In genomic region chr15:24857094-24857437, GRCh38 we compare ENCODE assay signal across 26 cellular contexts.
DNase-seq lines count a peak whose midpoint lies in the region; ATAC-seq, FAIRE-seq and TF ChIP-seq lines count a peak whose summit lies in the region.
"Had no signal": no experiment of that assay in that cellular context is flagged by ENCODE, and none has a peak within 500 bp of the region (broad histone marks: within the 10 kb centered on the region; RNA-seq: fewer than 3 reads in every experiment).

No MANE protein-coding gene starts in this region.

- CTCF ChIA-PET in HepG2 (lab: Yijun Ruan, JAX; ENCODE audit: low intra/inter-chr PET ratio, low total read pairs) = no interaction called here

- H2AFZ ChIP-seq in HepG2 (ENCODE audit: low read length) = no peak overlapping the region

- TF ChIP-seq EP300 in HepG2 (IDR thresholded peaks at IDR 0.05; ENCODE audit: low read depth in 2 of 2, low read length in 2 of 2) (no peak), HepG2 (CRISPR knock-in tag; IDR thresholded peaks at IDR 0.05; ENCODE audit: borderline replicate concordance) (no peak)

- H3K27ac Mint-ChIP-seq in glutamatergic neuron (ENCODE audit: unreplicated experiment) (peak overlapping the region; percentile 98), nephron (peak overlapping the region in 2 of 3 experiments; percentile 21 to 53)
- H3K27ac Mint-ChIP-seq: activated CD4-positive, alpha-beta memory T cell treated with anti-CD3 and anti-CD28 coated beads, Interleukin-2, amount 10 ng/mL, durations not matched to agents 7 days and 5 days; CD14-positive monocyte; stimulated activated naive CD8-positive, alpha-beta T cell treated with anti-CD3 and anti-CD28 coated beads, Interleukin-15, amount 100 ng/mL, for 72 hours; T-helper 17 cell had no signal

- no peak for FAIRE-seq in HepG2 (lab: Jason Lieb, UNC)
- FAIRE-seq: colon, frontal cortex, urothelium cell line had no signal

- in situ Hi-C loops in HepG2 (cut with HindIII; ENCODE audit: extremely low pct_ligation_motif_present, low pct_unique_long_range_greater_than_20kb) = no loop called here

- H3K9me3 Mint-ChIP-seq in glutamatergic neuron (ENCODE audit: unreplicated experiment) = peaks cover 5% of the 10 kb centered on the region
- H3K9me3 Mint-ChIP-seq in nephron = peaks cover 8% of the 10 kb centered on the region

- no peak overlapping the region for H3K27ac ChIP-seq in HepG2 (ENCODE audit: extremely low read length, insufficient read depth, low read length)
- no peak overlapping the region for H3K27ac ChIP-seq in right lobe of liver
- H3K27ac ChIP-seq: epithelial cell of prostate, ovary had no signal

- H3K9ac ChIP-seq in HepG2 (ENCODE audit: insufficient read depth, low read depth, low read length) = no peak overlapping the region

- TF ChIP-seq POLR2A in HepG2 (IDR thresholded peaks at IDR 0.05; ENCODE audit: insufficient read depth in 1 of 2, low read depth in 2 of 2, low read length in 2 of 2) (no peak), right lobe of liver (IDR thresholded peaks at IDR 0.05) (no peak)

- H4K20me1 ChIP-seq in HepG2 (ENCODE audit: insufficient read depth, low read length) = no peaks in the 10 kb centered on the region

- H3K27me3 ChIP-seq in HepG2 (ENCODE audit: control insufficient read depth in 1 of 2, insufficient read depth in 2 of 2, low read length in 2 of 2) (no peaks in the 10 kb centered on the region; a peak in 1 of 5 replicates), right lobe of liver (no peaks in the 10 kb centered on the region)
- H3K27me3 ChIP-seq: MG63, ovary had no signal

- no peak overlapping the region for H3K4me3 ChIP-seq in HepG2 (replicated peaks in 1 of 3; ENCODE audit: insufficient read depth in 1 of 3, low read depth in 2 of 3, low read length in 3 of 3)
- H3K4me3 ChIP-seq in right lobe of liver = no peak overlapping the region
- H3K4me3 ChIP-seq: MG63, ovary had no signal

- 40% methylated on average over 4 of the region's 4 CpGs for WGBS in HepG2 (ENCODE audit: low lambda C conversion rate)
- 35% methylated on average over 4 of the region's 4 CpGs for WGBS in right lobe of liver (ENCODE audit: insufficient coverage, low coverage, low lambda C conversion rate, missing lambda C conversion rate)

- H3K36me3 Mint-ChIP-seq in glutamatergic neuron (ENCODE audit: unreplicated experiment) (no peaks in the 10 kb centered on the region), nephron (ENCODE audit: low read depth) (no peaks in the 10 kb centered on the region)
- H3K36me3 Mint-ChIP-seq: CD14-positive monocyte had no signal

- intact Hi-C loops in HepG2 (cut with micrococcal nuclease; ENCODE audit: unreplicated experiment) (no loop called here), right lobe of liver (cut with DNase I) (no loop called here)

- no peak for TF ChIP-seq CTCF in HepG2 (CRISPR knock-in tag; IDR thresholded peaks at IDR 0.05)
- no peak for TF ChIP-seq CTCF in right lobe of liver (IDR thresholded peaks at IDR 0.05)
- TF ChIP-seq CTCF in glutamatergic neuron (IDR thresholded peaks at IDR 0.05; ENCODE audit: partially characterized antibody, unreplicated experiment) = no peak
- TF ChIP-seq CTCF in nephron (IDR thresholded peaks at IDR 0.05; ENCODE audit: unreplicated experiment in 3 of 3) = no peak

- no peaks in the 10 kb centered on the region for H3K79me2 ChIP-seq in HepG2 (ENCODE audit: insufficient read depth, low read length)

- peaks cover 16% of the 10 kb centered on the region for H3K4me1 ChIP-seq in HepG2 (ENCODE audit: insufficient read depth, low read length)
- H3K4me1 ChIP-seq in right lobe of liver = no peaks in the 10 kb centered on the region

- BruUV-seq in HepG2 (replicated peaks; lab: Mats Ljungman, UMichigan) = no TSS peak

- DNase-seq in HepG2 (ENCODE audit: low spot score) = no peak
- DNase-seq in right lobe of liver = no peak
- DNase-seq in glutamatergic neuron = no peak
- no peak for DNase-seq in NCI-H2081 treated with DMSO at 0.1 percent for 48 hours (lab: John Stamatoyannopoulos, UW)
- DNase-seq in dedifferentiated amniotic fluid mesenchymal stem cell (ENCODE audit: extremely low spot score) = no peak
- DNase-seq in NCI-H226 = no peak
- DNase-seq: activated CD4-positive, alpha-beta memory T cell treated with anti-CD3 and anti-CD28 coated beads, Interleukin-2, amount 10 ng/mL, durations not matched to agents 7 days and 5 days; activated naive CD4-positive, alpha-beta T cell; activated T-cell treated with anti-CD3 and anti-CD28 coated beads, Interleukin-2, amount 50 U/mL, for 1 hour; GDM1; GOT3; MG63; NCI-H1436 treated with DMSO at 0.1 percent for 48 hours; NCI-H345; ovary; PC-3; stimulated activated CD4-positive, alpha-beta T cell treated with anti-CD3 and anti-CD28 coated beads, Interleukin-2, amount 100 ng/mL, for 48 hours; stimulated activated naive CD8-positive, alpha-beta T cell treated with anti-CD3 and anti-CD28 coated beads, Interleukin-15, amount 100 ng/mL, for 72 hours; T-helper 17 cell had no signal

- no peaks in the 10 kb centered on the region for H3K36me3 ChIP-seq in HepG2 (replicated peaks in 1 of 2; ENCODE audit: control insufficient read depth in 1 of 2, insufficient read depth in 2 of 2, low read length in 2 of 2)
- no peaks in the 10 kb centered on the region for H3K36me3 ChIP-seq in right lobe of liver
- H3K36me3 ChIP-seq: MG63, ovary had no signal

- ATAC-seq in HepG2 = no peak
- ATAC-seq in right lobe of liver = no peak
- no peak for ATAC-seq in HG03565 (IDR thresholded peaks at IDR 0.05; ENCODE audit: unreplicated experiment)
- ATAC-seq: PC-3; stimulated activated naive CD8-positive, alpha-beta T cell treated with anti-CD3 and anti-CD28 coated beads, Interleukin-15, amount 100 ng/mL, for 72 hours; T-helper 17 cell had no signal

- H3K4me1 Mint-ChIP-seq in glutamatergic neuron (ENCODE audit: low read depth, unreplicated experiment) = peaks cover 24% of the 10 kb centered on the region
- peaks cover 15% of the 10 kb centered on the region for H3K4me1 Mint-ChIP-seq in nephron
- H3K4me1 Mint-ChIP-seq: activated CD4-positive, alpha-beta memory T cell treated with anti-CD3 and anti-CD28 coated beads, Interleukin-2, amount 10 ng/mL, durations not matched to agents 7 days and 5 days; CD14-positive monocyte; stimulated activated naive CD8-positive, alpha-beta T cell treated with anti-CD3 and anti-CD28 coated beads, Interleukin-15, amount 100 ng/mL, for 72 hours; T-helper 17 cell had no signal

- peaks cover 16% of the 10 kb centered on the region for H3K27me3 Mint-ChIP-seq in glutamatergic neuron (ENCODE audit: unreplicated experiment)
- H3K27me3 Mint-ChIP-seq in nephron (ENCODE audit: low read depth) = peaks cover 5% of the 10 kb centered on the region
- H3K27me3 Mint-ChIP-seq: activated CD4-positive, alpha-beta memory T cell treated with anti-CD3 and anti-CD28 coated beads, Interleukin-2, amount 10 ng/mL, durations not matched to agents 7 days and 5 days had no signal

- POLR2A ChIA-PET in HepG2 (lab: Yijun Ruan, JAX) = no interaction called here

- H3K9me3 ChIP-seq in HepG2 (ENCODE audit: low read length) (peaks cover 54% of the 10 kb centered on the region; the same call in 1 of the 2 replicates), right lobe of liver (no peaks in the 10 kb centered on the region)
- H3K9me3 ChIP-seq: MG63, ovary had no signal

- H3K4me3 Mint-ChIP-seq in glutamatergic neuron (ENCODE audit: unreplicated experiment) (peak overlapping the region; percentile 88), nephron (peak overlapping the region; percentile 72 to 90 (median 72))
- H3K4me3 Mint-ChIP-seq: activated CD4-positive, alpha-beta memory T cell treated with anti-CD3 and anti-CD28 coated beads, Interleukin-2, amount 10 ng/mL, durations not matched to agents 7 days and 5 days; CD14-positive monocyte; stimulated activated naive CD8-positive, alpha-beta T cell treated with anti-CD3 and anti-CD28 coated beads, Interleukin-15, amount 100 ng/mL, for 72 hours; T-helper 17 cell had no signal

- TF ChIP-seq RAD21 in HepG2 (CRISPR knock-in tag; IDR thresholded peaks at IDR 0.05) = no peak

- no peak overlapping the region for H3K4me2 ChIP-seq in HepG2 (ENCODE audit: low read depth, low read length)

TF ChIP-seq in HepG2, 621 proteins besides CTCF, POLR2A, EP300 and RAD21:
- TF ChIP-seq JUNB (CRISPR knock-in tag; IDR thresholded peaks at IDR 0.05; ENCODE audit: borderline replicate concordance) (no peak), TIGD3 (CRISPR knock-in tag; IDR thresholded peaks at IDR 0.05; ENCODE audit: borderline replicate concordance) (no peak), MTF2 (CRISPR knock-in tag; IDR thresholded peaks at IDR 0.05; ENCODE audit: borderline replicate concordance) (no peak), FOXA1 (IDR thresholded peaks at IDR 0.05) (no peak), FOXA1 (CRISPR knock-in tag; IDR thresholded peaks at IDR 0.05) (peak; percentile 41; the same call in 1 of the 2 replicates)
